ENCODE assay signal across 8 cellular contexts in genomic region chr16:4426722-4427372, GRCh38. TPM values are rescaled to one million over a fixed set of nuclear protein-coding genes. Genes with fewer than 3 reads are reported as not detected.
DNase-seq lines count a peak whose midpoint lies in the region; ATAC-seq and TF ChIP-seq lines count a peak whose summit lies in the region.

No MANE protein-coding gene starts in this region.

- peak overlapping the region; percentile 95 for H3K4me3 Mint-ChIP-seq in activated CD4-positive, alpha-beta T cell treated with anti-CD3 and anti-CD28 coated beads for 36 hours
- H3K4me3 Mint-ChIP-seq in activated T-helper 17 cell treated with anti-CD3 and anti-CD28 coated beads, Interleukin-2, amount 50 U/mL, for 72 hours: peak overlapping the region; percentile 96

- no peak for TF ChIP-seq EP300 in stomach (IDR thresholded peaks at IDR 0.05)

- H3K27me3 ChIP-seq in iPS-18a (ENCODE audit: control insufficient read depth, insufficient read depth, low read length) (no peaks in the 10 kb centered on the region), stomach (no peaks in the 10 kb centered on the region)

- H3K27me3 Mint-ChIP-seq in activated CD4-positive, alpha-beta T cell treated with anti-CD3 and anti-CD28 coated beads for 36 hours: no peaks in the 10 kb centered on the region
- no peaks in the 10 kb centered on the region for H3K27me3 Mint-ChIP-seq in activated T-helper 17 cell treated with anti-CD3 and anti-CD28 coated beads, Interleukin-2, amount 50 U/mL, for 72 hours

- no peak for TF ChIP-seq POLR2A in stomach (IDR thresholded peaks at IDR 0.05)

- CTCF ChIA-PET in activated CD4-positive, alpha-beta T cell treated with anti-CD3 and anti-CD28 coated beads for 36 hours (lab: Charles Lee): interaction anchor here (0.7 kb wide), 1 partner anchor 198 kb away, joined by 3 read pairs; the partner anchor contains the start of gene MGRN1

- H3K9me3 Mint-ChIP-seq in activated CD4-positive, alpha-beta T cell treated with anti-CD3 and anti-CD28 coated beads for 36 hours (ENCODE audit: low read depth): no peaks in the 10 kb centered on the region
- H3K9me3 Mint-ChIP-seq in activated T-helper 17 cell treated with anti-CD3 and anti-CD28 coated beads, Interleukin-2, amount 50 U/mL, for 72 hours: no peaks in the 10 kb centered on the region

- peak overlapping the region; percentile 98 for H3K27ac Mint-ChIP-seq in activated CD4-positive, alpha-beta T cell treated with anti-CD3 and anti-CD28 coated beads for 36 hours
- H3K27ac Mint-ChIP-seq in activated T-helper 17 cell treated with anti-CD3 and anti-CD28 coated beads, Interleukin-2, amount 50 U/mL, for 72 hours: peak overlapping the region; percentile 99

- intact Hi-C loops in activated CD4-positive, alpha-beta T cell treated with anti-CD3 and anti-CD28 coated beads for 36 hours (cut with DNase I, micrococcal nuclease): loop anchor here (5.0 kb wide), 3 partner anchors 110 to 1165 kb away; partner anchors contain the start of genes CDIP1 (in 1 of the 2) and NUDT16L1 (in 1 of the 2)
- intact Hi-C loops in stomach (cut with DNase I; ENCODE audit: low total_unique reads): no loop called here

- TF ChIP-seq CTCF in stomach (IDR thresholded peaks at IDR 0.05) (no peak), omental fat pad (IDR thresholded peaks at IDR 0.05) (no peak)

- peaks cover 27% of the 10 kb centered on the region for H3K4me1 Mint-ChIP-seq in activated CD4-positive, alpha-beta T cell treated with anti-CD3 and anti-CD28 coated beads for 36 hours
- peaks cover 20% of the 10 kb centered on the region for H3K4me1 Mint-ChIP-seq in activated T-helper 17 cell treated with anti-CD3 and anti-CD28 coated beads, Interleukin-2, amount 50 U/mL, for 72 hours

- H3K4me3 ChIP-seq in iPS-18a (ENCODE audit: low read length) (peak overlapping the region; percentile 79), stomach (peak overlapping the region; percentile 89 to 99 (median 96))

- peak overlapping the region; percentile 90 for H3K9ac ChIP-seq in iPS-18a (ENCODE audit: low read length)

- no peaks in the 10 kb centered on the region for H3K9me3 ChIP-seq in iPS-18a (ENCODE audit: control insufficient read depth, low read depth, low read length)
- H3K9me3 ChIP-seq in stomach: no peaks in the 10 kb centered on the region

- POLR2A ChIA-PET in activated CD4-positive, alpha-beta T cell treated with anti-CD3 and anti-CD28 coated beads for 36 hours (lab: Charles Lee): interaction anchor here (0.6 kb wide), 1 partner anchor 55 kb away, joined by 12 read pairs; no protein-coding TSS in a partner anchor

- 80 to 87% (median 83%) methylated on average over 12 of the region's 12 CpGs for whole genome bisulfite sequencing in stomach, 5 donors

- no peak for ATAC-seq in activated CD4-positive, alpha-beta T cell treated with anti-CD3 and anti-CD28 coated beads for 36 hours
- ATAC-seq in activated T-helper 17 cell treated with anti-CD3 and anti-CD28 coated beads, Interleukin-2, amount 50 U/mL, for 72 hours (replicated peaks): no peak
- ATAC-seq in GM21786 (IDR thresholded peaks at IDR 0.05; ENCODE audit: unreplicated experiment) (no peak), omental fat pad (ENCODE audit: low FRiP score) (no peak)

- peaks cover 4% of the 10 kb centered on the region for H3K4me1 ChIP-seq in iPS-18a (ENCODE audit: control insufficient read depth, low read depth, low read length)
- peaks cover 19 to 33% (median 22%) of the 10 kb centered on the region in 4 donors for H3K4me1 ChIP-seq in stomach

- peaks cover 39% of the 10 kb centered on the region for H3K36me3 Mint-ChIP-seq in activated CD4-positive, alpha-beta T cell treated with anti-CD3 and anti-CD28 coated beads for 36 hours (ENCODE audit: low read depth)
- peaks cover 59% of the 10 kb centered on the region for H3K36me3 Mint-ChIP-seq in activated T-helper 17 cell treated with anti-CD3 and anti-CD28 coated beads, Interleukin-2, amount 50 U/mL, for 72 hours (ENCODE audit: low read depth)

- no peak overlapping the region for H3K27ac ChIP-seq in iPS-18a (ENCODE audit: low read length)
- H3K27ac ChIP-seq in stomach: peak overlapping the region in 2 of 5 donors; percentile 96 to 98

- peaks cover 10% of the 10 kb centered on the region for H3K36me3 ChIP-seq in iPS-18a (ENCODE audit: control insufficient read depth, low read depth, low read length)
- H3K36me3 ChIP-seq in stomach: peaks cover 4 to 23% (median 21%) of the 10 kb centered on the region in 4 donors

- no peak for DNase-seq in activated CD4-positive, alpha-beta T cell treated with anti-CD3 and anti-CD28 coated beads for 36 hours
- no peak for DNase-seq in activated CD4-positive, alpha-beta T cell treated with anti-CD3 and anti-CD28 coated beads for 4 hours
- no peak for DNase-seq in stomach
- DNase-seq in DMS 273 treated with DMSO at 0.1 percent for 48 hours (lab: John Stamatoyannopoulos, UW): no peak
- DNase-seq in omental fat pad (ENCODE audit: low spot score): no peak

RNA-seq across cellular contexts. Expression of gene DNAJA3, which starts 1.2 kb away (rescaled TPM):
- total RNA-seq in activated CD4-positive, alpha-beta T cell treated with anti-CD3 and anti-CD28 coated beads for 36 hours: 100 to 1,000 TPM in 1 of 2 experiments, 10 to 100 TPM in 1; 93.9 to 102 TPM
- 10 to 100 TPM; 50.3 to 81.1 TPM for total RNA-seq in activated T-helper 17 cell treated with anti-CD3 and anti-CD28 coated beads, Interleukin-2, amount 50 U/mL, for 72 hours
- 10 to 100 TPM; 26.8 to 53.0 (median 39.1) TPM for total RNA-seq in stomach
- polyA plus RNA-seq in stomach: 10 to 100 TPM; 18.8 to 28.0 (median 24.5) TPM
- 10 to 100 TPM; 40.5 to 47.1 (median 42.3) TPM for total RNA-seq in omental fat pad

RNA-seq across cellular contexts. Expression of gene CORO7, which starts 10.5 kb away (rescaled TPM):
- 10 to 100 TPM; 65.0 to 67.1 TPM for total RNA-seq in activated CD4-positive, alpha-beta T cell treated with anti-CD3 and anti-CD28 coated beads for 36 hours
- 100 to 1,000 TPM in 1 of 2 donors, 10 to 100 TPM in 1; 82.6 to 114 TPM for total RNA-seq in activated T-helper 17 cell treated with anti-CD3 and anti-CD28 coated beads, Interleukin-2, amount 50 U/mL, for 72 hours
- 100 to 1,000 TPM in 2 of 5 donors, 10 to 100 TPM in 3; 12.5 to 173 (median 57.2) TPM for total RNA-seq in stomach
- polyA plus RNA-seq in stomach: 10 to 100 TPM; 12.6 to 14.2 (median 13.6) TPM
- total RNA-seq in omental fat pad: 10 to 100 TPM; 15.1 to 46.3 (median 27.5) TPM

RNA-seq across cellular contexts. Expression of gene NMRAL1, which starts 47.6 kb away (rescaled TPM):
- total RNA-seq in activated CD4-positive, alpha-beta T cell treated with anti-CD3 and anti-CD28 coated beads for 36 hours: 10 to 100 TPM; 27.1 to 29.5 TPM
- total RNA-seq in activated T-helper 17 cell treated with anti-CD3 and anti-CD28 coated beads, Interleukin-2, amount 50 U/mL, for 72 hours: 10 to 100 TPM; 56.5 to 63.2 TPM
- total RNA-seq in stomach (100 to 1,000 TPM in 1 of 5 donors, 10 to 100 TPM in 4; 22.8 to 109 (median 47.7) TPM), omental fat pad (10 to 100 TPM; 27.9 to 56.8 (median 44.5) TPM)
- polyA plus RNA-seq in stomach: 100 to 1,000 TPM in 1 of 3 donors, 10 to 100 TPM in 2; 67.7 to 126 (median 90.7) TPM

RNA-seq across cellular contexts. Expression of gene HMOX2, which starts 49.4 kb away (rescaled TPM):
- total RNA-seq in activated CD4-positive, alpha-beta T cell treated with anti-CD3 and anti-CD28 coated beads for 36 hours: 10 to 100 TPM; 67.7 to 80.2 TPM
- total RNA-seq in activated T-helper 17 cell treated with anti-CD3 and anti-CD28 coated beads, Interleukin-2, amount 50 U/mL, for 72 hours: 10 to 100 TPM; 60.0 to 92.1 TPM
- total RNA-seq in stomach (100 to 1,000 TPM in 1 of 5 donors, 10 to 100 TPM in 3, 1 to 10 TPM in 1; 6.4 to 175 (median 59.8) TPM), omental fat pad (100 to 1,000 TPM in 1 of 4 donors, 10 to 100 TPM in 3; 82.8 to 105 (median 96.5) TPM)
- 100 to 1,000 TPM in 2 of 3 donors, 10 to 100 TPM in 1; 51.6 to 109 (median 106) TPM for polyA plus RNA-seq in stomach

RNA-seq across cellular contexts. Expression of gene VASN, which starts 55.2 kb away (rescaled TPM):
- not detected for total RNA-seq in activated CD4-positive, alpha-beta T cell treated with anti-CD3 and anti-CD28 coated beads for 36 hours
- total RNA-seq in activated T-helper 17 cell treated with anti-CD3 and anti-CD28 coated beads, Interleukin-2, amount 50 U/mL, for 72 hours: under 1 TPM; 0.11 to 0.29 TPM
- total RNA-seq in stomach: 10 to 100 TPM; 10.5 to 25.6 (median 11.6) TPM
- polyA plus RNA-seq in stomach: 1 to 10 TPM; 3.7 to 7.2 (median 5.1) TPM
- total RNA-seq in omental fat pad: 10 to 100 TPM; 10.8 to 40.0 (median 25.8) TPM
